Comparison of ENCODE assay signal across 12 cellular contexts in the genomic region with DNA sequence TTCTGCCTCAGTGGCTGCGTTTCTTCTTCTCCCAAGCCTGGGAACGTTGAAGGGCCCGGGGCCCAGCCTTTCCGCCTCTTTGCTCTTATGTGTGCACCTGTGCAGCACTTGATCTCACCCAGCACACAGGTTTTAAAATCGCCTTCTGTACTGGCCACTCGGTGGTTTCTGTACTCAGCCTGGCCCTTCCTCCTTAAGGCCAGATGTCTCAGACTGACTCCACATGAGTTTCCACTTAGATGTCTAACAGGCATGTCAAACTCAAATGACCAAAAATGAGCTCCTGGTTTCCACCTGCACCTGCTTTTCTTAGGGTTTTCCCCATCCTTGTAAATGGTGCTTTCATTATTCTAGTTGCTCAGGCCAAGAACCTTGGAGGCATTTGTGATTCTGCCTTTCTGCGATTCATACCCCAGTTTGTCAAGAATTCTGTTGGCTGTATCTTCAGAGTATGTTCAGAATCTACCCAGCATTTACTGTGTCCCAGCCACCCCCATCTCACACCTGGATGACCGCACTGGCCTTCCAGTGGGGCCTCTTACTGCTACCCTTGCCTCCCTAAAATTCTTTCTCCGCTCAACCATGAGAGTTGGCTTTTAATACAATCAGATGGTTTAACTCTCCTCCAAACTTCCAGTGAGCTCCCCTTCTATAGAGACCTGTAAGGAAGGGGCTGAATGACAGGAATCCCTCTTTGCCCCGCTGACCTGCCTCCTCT. TPM values are rescaled to one million over a fixed set of nuclear protein-coding genes. Genes with fewer than 3 reads are reported as not detected.
DNase-seq lines count a peak whose midpoint lies in the region; ATAC-seq lines count a peak whose summit lies in the region.
"Had no signal": no experiment of that assay in that cellular context is flagged by ENCODE, and none has a peak within 500 bp of the region (broad histone marks: within the 10 kb centered on the region; RNA-seq: fewer than 3 reads in every experiment).

No MANE protein-coding gene starts in this region.

- no peaks in the 10 kb centered on the region for H3K27me3 Mint-ChIP-seq in activated T-helper 1 cell treated with anti-CD3 and anti-CD28 coated beads, Interleukin-12 subunit alpha, Interleukin-12 subunit beta, Interleukin-2, Interleukin-4 antibody, amounts not matched to agents 30 ng/mL and 10 ng/mL and 1 ng/mL, durations not matched to agents 14 hours and 24 hours and 36 hours (ENCODE audit: insufficient read depth)

- H3K9me3 Mint-ChIP-seq in activated T-helper 1 cell treated with anti-CD3 and anti-CD28 coated beads, Interleukin-12 subunit alpha, Interleukin-12 subunit beta, Interleukin-2, Interleukin-4 antibody, amounts not matched to agents 30 ng/mL and 10 ng/mL and 1 ng/mL, durations not matched to agents 14 hours and 24 hours and 36 hours = no peaks in the 10 kb centered on the region

- no peak overlapping the region for H3K4me3 Mint-ChIP-seq in activated T-helper 1 cell treated with anti-CD3 and anti-CD28 coated beads, Interleukin-12 subunit alpha, Interleukin-12 subunit beta, Interleukin-2, Interleukin-4 antibody, amounts not matched to agents 30 ng/mL and 10 ng/mL and 1 ng/mL, durations not matched to agents 14 hours and 24 hours and 36 hours

- peaks cover 33% of the 10 kb centered on the region for H3K36me3 Mint-ChIP-seq in activated T-helper 1 cell treated with anti-CD3 and anti-CD28 coated beads, Interleukin-12 subunit alpha, Interleukin-12 subunit beta, Interleukin-2, Interleukin-4 antibody, amounts not matched to agents 30 ng/mL and 10 ng/mL and 1 ng/mL, durations not matched to agents 14 hours and 24 hours and 36 hours (ENCODE audit: low read depth)

- peaks cover 59% of the 10 kb centered on the region for H3K4me1 Mint-ChIP-seq in activated T-helper 1 cell treated with anti-CD3 and anti-CD28 coated beads, Interleukin-12 subunit alpha, Interleukin-12 subunit beta, Interleukin-2, Interleukin-4 antibody, amounts not matched to agents 30 ng/mL and 10 ng/mL and 1 ng/mL, durations not matched to agents 14 hours and 24 hours and 36 hours (ENCODE audit: low read depth)

- H3K27ac Mint-ChIP-seq in activated T-helper 1 cell treated with anti-CD3 and anti-CD28 coated beads, Interleukin-12 subunit alpha, Interleukin-12 subunit beta, Interleukin-2, Interleukin-4 antibody, amounts not matched to agents 30 ng/mL and 10 ng/mL and 1 ng/mL, durations not matched to agents 14 hours and 24 hours and 36 hours = peak overlapping the region; percentile 13

- ATAC-seq in GM19035 (IDR thresholded peaks at IDR 0.05; ENCODE audit: unreplicated experiment) = peak; percentile 56
- ATAC-seq in HG02678 (IDR thresholded peaks at IDR 0.05; ENCODE audit: unreplicated experiment) = peak; percentile 63
- no peak for ATAC-seq in GM18861 (IDR thresholded peaks at IDR 0.05; ENCODE audit: unreplicated experiment)

- intact Hi-C loops in activated T-helper 1 cell treated with anti-CD3 and anti-CD28 coated beads, Interleukin-12 subunit alpha, Interleukin-12 subunit beta, Interleukin-2, Interleukin-4 antibody, amounts not matched to agents 30 ng/mL and 10 ng/mL and 1 ng/mL, durations not matched to agents 14 hours and 24 hours and 36 hours (cut with micrococcal nuclease) = no loop called here

- DNase-seq in DMS79 (lab: John Stamatoyannopoulos, UW) (peak; percentile 42), NOMO-1 treated with DMSO at 0.1 percent for 48 hours (lab: John Stamatoyannopoulos, UW; ENCODE audit: unreplicated experiment) (no peak), DMS53 treated with DMSO at 0.1 percent for 48 hours (lab: John Stamatoyannopoulos, UW; ENCODE audit: unreplicated experiment) (no peak)
- no peak for DNase-seq in activated T-helper 1 cell treated with anti-CD3 and anti-CD28 coated beads, Interleukin-12 subunit alpha, Interleukin-12 subunit beta, Interleukin-2, Interleukin-4 antibody, amounts not matched to agents 30 ng/mL and 10 ng/mL and 1 ng/mL, durations not matched to agents 14 hours and 24 hours and 36 hours (ENCODE audit: low spot score)
- no peak for DNase-seq in central memory CD4-positive, alpha-beta T cell
- DNase-seq: activated naive CD4-positive, alpha-beta T cell treated with Interleukin-2 at 50 U/mL for 16 hours; Calu3; H7; ovary had no signal

RNA-seq across cellular contexts. Expression of a gene that starts 2.2 kb away (rescaled TPM):
- total RNA-seq in activated T-helper 1 cell treated with anti-CD3 and anti-CD28 coated beads, Interleukin-12 subunit alpha, Interleukin-12 subunit beta, Interleukin-2, Interleukin-4 antibody, amounts not matched to agents 30 ng/mL and 10 ng/mL and 1 ng/mL, durations not matched to agents 14 hours and 24 hours and 36 hours = 32.6 and 33.8 TPM in 2 replicates
